Comparison of ENCODE assay signal across 31 cellular contexts in the genomic region with DNA sequence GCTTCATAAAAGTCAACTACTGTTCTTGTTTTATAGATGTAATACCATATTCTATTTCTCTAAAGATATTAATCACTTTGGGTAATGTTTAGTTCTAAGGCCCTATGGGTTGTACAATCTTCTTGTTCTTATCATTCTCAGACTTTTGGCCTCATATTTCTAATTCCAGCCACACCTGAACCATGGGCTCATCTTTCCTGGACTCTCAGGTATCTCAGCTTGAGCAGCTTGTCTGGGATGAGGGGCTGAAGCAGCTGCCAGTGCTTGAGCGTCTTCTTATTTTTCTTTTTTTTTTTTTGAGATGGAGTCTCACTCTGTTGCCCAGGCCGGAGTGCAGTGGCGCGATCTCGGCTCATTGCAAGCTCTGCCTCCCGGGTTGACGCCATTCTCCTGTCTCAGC.
DNase-seq lines count a peak whose midpoint lies in the region.
"Had no signal": no experiment of that assay in that cellular context is flagged by ENCODE, and none has a peak within 500 bp of the region (broad histone marks: within the 10 kb centered on the region; RNA-seq: fewer than 3 reads in every experiment).

No MANE protein-coding gene starts in this region.

- H3K4me1 ChIP-seq in trophoblast cell (ENCODE audit: control insufficient read depth in 1 of 2, insufficient read depth in 2 of 2, low read length in 2 of 2) (peaks cover 0 to 2% of the 10 kb centered on the region in 2 experiments), HAP-1 (no peaks in the 10 kb centered on the region)
- H3K4me1 ChIP-seq: A549, BE2C, BLaER1, Caco-2 had no signal

- no peak overlapping the region for H2BK120ac ChIP-seq in trophoblast cell (ENCODE audit: insufficient read depth, low read length, poor library complexity)

- H3K79me2 ChIP-seq in trophoblast cell (ENCODE audit: control insufficient read depth, insufficient read depth, low read length, poor library complexity): no peaks in the 10 kb centered on the region

- H3K27me3 ChIP-seq in trophoblast cell (ENCODE audit: insufficient read depth, low read length) (no peaks in the 10 kb centered on the region), HAP-1 (ENCODE audit: low read depth) (no peaks in the 10 kb centered on the region)
- H3K27me3 ChIP-seq: BLaER1; BLaER1 treated with 17β-estradiol and CSF1 and Interleukin-3, amounts not matched to agents 10 nM and 100 nM had no signal

- no peak overlapping the region for H3K9ac ChIP-seq in SK-N-MC (ENCODE audit: insufficient read length)
- H3K9ac ChIP-seq in trophoblast cell (ENCODE audit: low read length): no peak overlapping the region
- H3K9ac ChIP-seq: BLaER1; BLaER1 treated with 17β-estradiol and CSF1 and Interleukin-3, amounts not matched to agents 10 nM and 100 nM had no signal

- no peak overlapping the region for H3K18ac ChIP-seq in trophoblast cell (ENCODE audit: low read length)

- H2BK12ac ChIP-seq in trophoblast cell (ENCODE audit: low read length): no peak overlapping the region

- H3K4me2 ChIP-seq in trophoblast cell (ENCODE audit: low read length): no peak overlapping the region
- H3K4me2 ChIP-seq: A549; BLaER1; BLaER1 treated with 17β-estradiol and CSF1 and Interleukin-3, amounts not matched to agents 10 nM and 100 nM had no signal

- H4K91ac ChIP-seq in trophoblast cell (ENCODE audit: low read depth, low read length): no peak overlapping the region

- no peak overlapping the region for H2BK5ac ChIP-seq in trophoblast cell (ENCODE audit: low read depth, low read length, poor library complexity)

- no CpG with 5 or more reads among the region's 7 CpGs for WGBS in trophoblast cell (ENCODE audit: extremely low coverage, insufficient coverage, insufficient read length)

- DNase-seq in NCI-H2171 treated with DMSO at 0.1 percent for 48 hours (lab: John Stamatoyannopoulos, UW) (peak; percentile 11), NCI-H2171 (lab: John Stamatoyannopoulos, UW) (no peak), SK-N-MC (ENCODE audit: low read depth, low spot score) (no peak), trophoblast cell (peak; percentile 64 to 89), HAP-1 (ENCODE audit: low spot score in 2 of 2) (no peak), GDM1 (lab: John Stamatoyannopoulos, UW) (no peak)
- DNase-seq: 8988T; ACHN; AML-193; BE2C; C1 segment of cervical spinal cord; Caco-2; Calu3; CD4-positive, alpha-beta memory T cell; CD4-positive, alpha-beta T cell; CD4-positive, CD25-positive, alpha-beta regulatory T cell; CD8-positive, alpha-beta memory T cell; CD8-positive, alpha-beta T cell; COR-L47; DMS 273 treated with DMSO at 0.1 percent for 48 hours; DMS153; DMS53; DMS79; DMS79 treated with DMSO at 0.1 percent for 48 hours; DND-41; EL had no signal

- in situ Hi-C loops in HAP-1 (cut with MboI; ENCODE audit: low sequenced_read_pairs): no loop called here

- no peak overlapping the region for H3K23ac ChIP-seq in trophoblast cell (ENCODE audit: low read length)

- H3K27ac ChIP-seq in SK-N-MC (peak overlapping the region; percentile 89), trophoblast cell (ENCODE audit: low read depth, low read length) (no peak overlapping the region)
- H3K27ac ChIP-seq: 22Rv1; A549; BLaER1; BLaER1 treated with 17β-estradiol and CSF1 and Interleukin-3, amounts not matched to agents 10 nM and 100 nM; C4-2B had no signal

- H3K14ac ChIP-seq in trophoblast cell (ENCODE audit: low read length): no peak overlapping the region

- H3K79me1 ChIP-seq in trophoblast cell (ENCODE audit: low read length): no peaks in the 10 kb centered on the region

- no peak overlapping the region for H2AK5ac ChIP-seq in trophoblast cell (ENCODE audit: low read length)

- H3K4me3 ChIP-seq in SK-N-MC (no peak overlapping the region), trophoblast cell (ENCODE audit: low read depth, low read length) (no peak overlapping the region), HAP-1 (no peak overlapping the region)
- H3K4me3 ChIP-seq: A549; BLaER1; BLaER1 treated with 17β-estradiol and CSF1 and Interleukin-3, amounts not matched to agents 10 nM and 100 nM had no signal

- no peak overlapping the region for H4K12ac ChIP-seq in trophoblast cell (ENCODE audit: low read depth, low read length)

- no peaks in the 10 kb centered on the region for H3K36me3 ChIP-seq in SK-N-MC (ENCODE audit: insufficient read depth, low read length)
- H3K36me3 ChIP-seq in trophoblast cell (ENCODE audit: control insufficient read depth in 1 of 2, insufficient read depth in 2 of 2, low read length in 2 of 2): no peaks in the 10 kb centered on the region
- no peaks in the 10 kb centered on the region for H3K36me3 ChIP-seq in HAP-1 (replicated peaks)
- H3K36me3 ChIP-seq: BE2C; BLaER1; BLaER1 treated with 17β-estradiol and CSF1 and Interleukin-3, amounts not matched to agents 10 nM and 100 nM had no signal

- no peak overlapping the region for H3K4ac ChIP-seq in trophoblast cell (ENCODE audit: low read depth, low read length)

- H3K9me3 ChIP-seq in SK-N-MC (ENCODE audit: low read depth, low read length) (0 out of 2 replicates have a peak, but pooled peaks cover 3% of the 10 kb centered on the region), trophoblast cell (ENCODE audit: insufficient read depth, low read depth, low read length) (no peaks in the 10 kb centered on the region), HAP-1 (no peaks in the 10 kb centered on the region)
- H3K9me3 ChIP-seq: A549, BE2C, BLaER1, Caco-2 had no signal

- H4K8ac ChIP-seq in trophoblast cell (ENCODE audit: low read depth, low read length): no peak overlapping the region

- H2AFZ ChIP-seq in trophoblast cell (ENCODE audit: insufficient read depth, low read length, poor library complexity): no peak overlapping the region

Comparison
In these comparisons a context has a peak if more than half of its experiments do, and no peak if none do; other contexts are left out.
1. DNase-seq: peak in NCI-H2171 treated with DMSO at 0.1 percent for 48 hours (single experiment) and trophoblast cell (2 of 2); none in NCI-H2171 (single experiment), SK-N-MC (single experiment), HAP-1 (0 of 2) and GDM1 (single experiment).